In genomic region chr4:1899149-1900086, GRCh38 we compare ENCODE assay signal across 8 cellular contexts. TPM values are rescaled to one million over a fixed set of nuclear protein-coding genes. Genes with fewer than 3 reads are reported as not detected.
DNase-seq lines count a peak whose midpoint lies in the region; ATAC-seq and TF ChIP-seq lines count a peak whose summit lies in the region.

No MANE protein-coding gene starts in this region.

- DNase-seq in COR-L47 (lab: John Stamatoyannopoulos, UW) = peak; percentile 49
- peak; percentile 60 for DNase-seq in Jurkat, Clone E6-1 (ENCODE audit: low read depth, low spot score)
- DNase-seq in Peyer's patch = peak; percentile 63 to 89 (median 74)
- peak; percentile 55 for DNase-seq in activated T-helper 1 cell treated with Interleukin-2 at 50 U/mL for 16 hours (ENCODE audit: low read depth)
- DNase-seq in fibroblast of peridontal ligament (ENCODE audit: extremely low read depth) = peak; percentile 86
- DNase-seq in stromal cell of bone marrow (ENCODE audit: low read depth) = peak; percentile 61

- peak; percentile 78 for ATAC-seq in GM21447 (IDR thresholded peaks at IDR 0.05; ENCODE audit: unreplicated experiment)

- H3K4me1 ChIP-seq in Peyer's patch (no peaks in the 10 kb centered on the region), neutrophil (ENCODE audit: control insufficient read depth in 1 of 2, insufficient read depth in 1 of 2, low read depth in 1 of 2, low read length in 1 of 2) (peaks cover 4 to 5% of the 10 kb centered on the region in 2 experiments)

- H3K27ac ChIP-seq in Peyer's patch = no peak overlapping the region
- H3K27ac ChIP-seq in neutrophil = no peak overlapping the region

- peak; percentile 83 to 92 (median 89) for TF ChIP-seq CTCF in Peyer's patch (IDR thresholded peaks at IDR 0.05)
- peak; percentile 80 for TF ChIP-seq CTCF in neutrophil (IDR thresholded peaks at IDR 0.05)

- H3K27me3 ChIP-seq in Peyer's patch = no peaks in the 10 kb centered on the region
- H3K27me3 ChIP-seq in neutrophil = no peaks in the 10 kb centered on the region

- no peak for TF ChIP-seq POLR2A in Peyer's patch (IDR thresholded peaks at IDR 0.05)

- no peak overlapping the region for H3K4me3 ChIP-seq in Jurkat, Clone E6-1 (ENCODE audit: low read length)
- no peak overlapping the region for H3K4me3 ChIP-seq in Peyer's patch
- no peak overlapping the region for H3K4me3 ChIP-seq in neutrophil (ENCODE audit: low read depth in 1 of 2, low read length in 1 of 2)

- H3K9me3 ChIP-seq in Peyer's patch (no peaks in the 10 kb centered on the region), neutrophil (no peaks in the 10 kb centered on the region)

- H3K36me3 ChIP-seq in Peyer's patch (peaks cover 0 to 37% (median 0%) of the 10 kb centered on the region in 3 donors), neutrophil (peaks cover 34% of the 10 kb centered on the region)

RNA-seq across cellular contexts. Expression of gene NSD2, which starts 28.2 kb away (rescaled TPM):
- polyA plus RNA-seq in Jurkat, Clone E6-1 (2012; ENCODE audit: insufficient read depth, insufficient read length) = 145 TPM
- total RNA-seq in Peyer's patch = 100 to 1,000 TPM in 2 of 4 donors, 10 to 100 TPM in 2; 56.0 to 255 (median 98.9) TPM

RNA-seq across cellular contexts. Expression of gene LETM1, which starts 43.5 kb away (rescaled TPM):
- polyA plus RNA-seq in Jurkat, Clone E6-1 (2012; ENCODE audit: insufficient read depth, insufficient read length) = 39.3 TPM
- total RNA-seq in Peyer's patch = 100 to 1,000 TPM in 3 of 4 donors, 10 to 100 TPM in 1; 93.3 to 151 (median 121) TPM
